In genomic region chr2:100882645-100883613, GRCh38 we compare ENCODE assay signal across 1 cellular context.
TF ChIP-seq lines count a peak whose summit lies in the region.

No MANE protein-coding gene starts in this region.

TF ChIP-seq in HepG2, 621 proteins besides CTCF, POLR2A, EP300 and RAD21 (continued from another document and continues in another):
- TF ChIP-seq, protein P1, sequence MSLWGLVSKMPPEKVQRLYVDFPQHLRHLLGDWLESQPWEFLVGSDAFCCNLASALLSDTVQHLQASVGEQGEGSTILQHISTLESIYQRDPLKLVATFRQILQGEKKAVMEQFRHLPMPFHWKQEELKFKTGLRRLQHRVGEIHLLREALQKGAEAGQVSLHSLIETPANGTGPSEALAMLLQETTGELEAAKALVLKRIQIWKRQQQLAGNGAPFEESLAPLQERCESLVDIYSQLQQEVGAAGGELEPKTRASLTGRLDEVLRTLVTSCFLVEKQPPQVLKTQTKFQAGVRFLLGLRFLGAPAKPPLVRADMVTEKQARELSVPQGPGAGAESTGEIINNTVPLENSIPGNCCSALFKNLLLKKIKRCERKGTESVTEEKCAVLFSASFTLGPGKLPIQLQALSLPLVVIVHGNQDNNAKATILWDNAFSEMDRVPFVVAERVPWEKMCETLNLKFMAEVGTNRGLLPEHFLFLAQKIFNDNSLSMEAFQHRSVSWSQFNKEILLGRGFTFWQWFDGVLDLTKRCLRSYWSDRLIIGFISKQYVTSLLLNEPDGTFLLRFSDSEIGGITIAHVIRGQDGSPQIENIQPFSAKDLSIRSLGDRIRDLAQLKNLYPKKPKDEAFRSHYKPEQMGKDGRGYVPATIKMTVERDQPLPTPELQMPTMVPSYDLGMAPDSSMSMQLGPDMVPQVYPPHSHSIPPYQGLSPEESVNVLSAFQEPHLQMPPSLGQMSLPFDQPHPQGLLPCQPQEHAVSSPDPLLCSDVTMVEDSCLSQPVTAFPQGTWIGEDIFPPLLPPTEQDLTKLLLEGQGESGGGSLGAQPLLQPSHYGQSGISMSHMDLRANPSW (CRISPR knock-in tag; IDR thresholded peaks at IDR 0.05; ENCODE audit: borderline replicate concordance) = no peak
- TF ChIP-seq SP4 (CRISPR knock-in tag; IDR thresholded peaks at IDR 0.05) (no peak), IRF2 (CRISPR knock-in tag; IDR thresholded peaks at IDR 0.05) (peak; percentile 77; the same call in 1 of the 2 replicates), ZNF687 (CRISPR knock-in tag; IDR thresholded peaks at IDR 0.05) (peak; percentile 59; the same call in 1 of the 2 replicates), TBX3 (IDR thresholded peaks at IDR 0.05; ENCODE audit: borderline replicate concordance) (peak; percentile 65; the same call in 1 of the 2 replicates), ZSCAN25 (CRISPR knock-in tag; IDR thresholded peaks at IDR 0.05) (no peak), ZNF33A (CRISPR knock-in tag; IDR thresholded peaks at IDR 0.05; ENCODE audit: borderline replicate concordance) (no peak), BORCS8-MEF2B (CRISPR knock-in tag; IDR thresholded peaks at IDR 0.05) (0 out of 2 replicates have a peak, but pooled peaks have one; percentile 47), CHD2 (IDR thresholded peaks at IDR 0.05; ENCODE audit: low read depth, low read length) (no peak), MXD1 (CRISPR knock-in tag; IDR thresholded peaks at IDR 0.05) (0 out of 2 replicates have a peak, but pooled peaks have one; percentile 33), ZNF652 (CRISPR knock-in tag; IDR thresholded peaks at IDR 0.05; ENCODE audit: borderline replicate concordance, low read depth) (no peak), NFE2L1 (CRISPR knock-in tag; IDR thresholded peaks at IDR 0.05; ENCODE audit: borderline replicate concordance) (no peak), TAF15 (IDR thresholded peaks at IDR 0.05; ENCODE audit: low read depth, low read length, poor library complexity, severe bottlenecking) (no peak), POLR2G (IDR thresholded peaks at IDR 0.05; ENCODE audit: low read depth, low read length) (peak; percentile 33; the same call in 1 of the 2 replicates), HOXA5 (CRISPR knock-in tag; IDR thresholded peaks at IDR 0.05) (no peak), ZSCAN22 (CRISPR knock-in tag; IDR thresholded peaks at IDR 0.05) (no peak), KLF6 (CRISPR knock-in tag; IDR thresholded peaks at IDR 0.05) (peak; percentile 29; the same call in 1 of the 2 replicates), TEAD2 (CRISPR knock-in tag; IDR thresholded peaks at IDR 0.05) (no peak), MXI1 (IDR thresholded peaks at IDR 0.05; ENCODE audit: borderline replicate concordance, low read depth, low read length) (peak; percentile 69; the same call in 1 of the 3 replicates), ZSCAN29 (CRISPR knock-in tag; conservative IDR thresholded peaks at IDR 0.05) (no peak), TARDBP (CRISPR knock-in tag; IDR thresholded peaks at IDR 0.05) (peak; percentile 88; the same call in 1 of the 2 replicates), CENPT (CRISPR knock-in tag; IDR thresholded peaks at IDR 0.05; ENCODE audit: low read depth) (0 out of 2 replicates have a peak, but pooled peaks have one; percentile 44), ZNF572 (CRISPR knock-in tag; IDR thresholded peaks at IDR 0.05) (no peak), ZMAT3 (CRISPR knock-in tag; conservative IDR thresholded peaks at IDR 0.05) (no peak), SMAD3 (CRISPR knock-in tag; IDR thresholded peaks at IDR 0.05) (peak; percentile 94), IRF9 (CRISPR knock-in tag; IDR thresholded peaks at IDR 0.05; ENCODE audit: borderline replicate concordance) (no peak; the same call in 1 of the 2 replicates), ZNF562 (CRISPR knock-in tag; IDR thresholded peaks at IDR 0.05; ENCODE audit: borderline replicate concordance) (no peak), ZNF10 (CRISPR knock-in tag; IDR thresholded peaks at IDR 0.05; ENCODE audit: borderline replicate concordance, low read depth) (no peak), ZNF335 (CRISPR knock-in tag; IDR thresholded peaks at IDR 0.05) (0 out of 2 replicates have a peak, but pooled peaks have one; percentile 54), XRCC5 (optimal IDR thresholded peaks at IDR 0.05; ENCODE audit: low read length) (no peak), NFIC (IDR thresholded peaks at IDR 0.05; ENCODE audit: low read length) (peak; percentile 88; the same call in 1 of the 2 replicates), ZNF101 (CRISPR knock-in tag; IDR thresholded peaks at IDR 0.05; ENCODE audit: borderline replicate concordance, low read depth) (no peak), ZNF607 (CRISPR knock-in tag; IDR thresholded peaks at IDR 0.05; ENCODE audit: borderline replicate concordance) (no peak), MAFF (IDR thresholded peaks at IDR 0.05; ENCODE audit: low read depth, low read length) (peak; percentile 77), ZBTB4 (CRISPR knock-in tag; IDR thresholded peaks at IDR 0.05; ENCODE audit: borderline replicate concordance) (peak; percentile 19; the same call in 1 of the 2 replicates), SMAD9 (CRISPR knock-in tag; IDR thresholded peaks at IDR 0.05) (no peak), RFXANK (CRISPR knock-in tag; IDR thresholded peaks at IDR 0.05) (no peak), KLF13 (CRISPR knock-in tag; IDR thresholded peaks at IDR 0.05) (no peak), MAFK (conservative IDR thresholded peaks at IDR 0.05 in 1 of 2, IDR thresholded peaks at IDR 0.05 in 1 of 2; ENCODE audit: low read length in 2 of 2) (peak; percentile 65 to 90), ZNF703 (CRISPR knock-in tag; IDR thresholded peaks at IDR 0.05; ENCODE audit: borderline replicate concordance) (0 out of 2 replicates have a peak, but pooled peaks have one; percentile 26), HMG20B (CRISPR knock-in tag; conservative IDR thresholded peaks at IDR 0.05) (peak; percentile 71), HMGA1 (CRISPR knock-in tag; conservative IDR thresholded peaks at IDR 0.05) (no peak), CAMTA2 (CRISPR knock-in tag; IDR thresholded peaks at IDR 0.05; ENCODE audit: borderline replicate concordance) (no peak), POGZ (CRISPR knock-in tag; IDR thresholded peaks at IDR 0.05) (peak; percentile 71; the same call in 1 of the 2 replicates)
- TF ChIP-seq, protein P2, sequence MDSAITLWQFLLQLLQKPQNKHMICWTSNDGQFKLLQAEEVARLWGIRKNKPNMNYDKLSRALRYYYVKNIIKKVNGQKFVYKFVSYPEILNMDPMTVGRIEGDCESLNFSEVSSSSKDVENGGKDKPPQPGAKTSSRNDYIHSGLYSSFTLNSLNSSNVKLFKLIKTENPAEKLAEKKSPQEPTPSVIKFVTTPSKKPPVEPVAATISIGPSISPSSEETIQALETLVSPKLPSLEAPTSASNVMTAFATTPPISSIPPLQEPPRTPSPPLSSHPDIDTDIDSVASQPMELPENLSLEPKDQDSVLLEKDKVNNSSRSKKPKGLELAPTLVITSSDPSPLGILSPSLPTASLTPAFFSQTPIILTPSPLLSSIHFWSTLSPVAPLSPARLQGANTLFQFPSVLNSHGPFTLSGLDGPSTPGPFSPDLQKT (CRISPR knock-in tag; IDR thresholded peaks at IDR 0.05; ENCODE audit: borderline replicate concordance) = no peak
- TF ChIP-seq, protein P3, sequence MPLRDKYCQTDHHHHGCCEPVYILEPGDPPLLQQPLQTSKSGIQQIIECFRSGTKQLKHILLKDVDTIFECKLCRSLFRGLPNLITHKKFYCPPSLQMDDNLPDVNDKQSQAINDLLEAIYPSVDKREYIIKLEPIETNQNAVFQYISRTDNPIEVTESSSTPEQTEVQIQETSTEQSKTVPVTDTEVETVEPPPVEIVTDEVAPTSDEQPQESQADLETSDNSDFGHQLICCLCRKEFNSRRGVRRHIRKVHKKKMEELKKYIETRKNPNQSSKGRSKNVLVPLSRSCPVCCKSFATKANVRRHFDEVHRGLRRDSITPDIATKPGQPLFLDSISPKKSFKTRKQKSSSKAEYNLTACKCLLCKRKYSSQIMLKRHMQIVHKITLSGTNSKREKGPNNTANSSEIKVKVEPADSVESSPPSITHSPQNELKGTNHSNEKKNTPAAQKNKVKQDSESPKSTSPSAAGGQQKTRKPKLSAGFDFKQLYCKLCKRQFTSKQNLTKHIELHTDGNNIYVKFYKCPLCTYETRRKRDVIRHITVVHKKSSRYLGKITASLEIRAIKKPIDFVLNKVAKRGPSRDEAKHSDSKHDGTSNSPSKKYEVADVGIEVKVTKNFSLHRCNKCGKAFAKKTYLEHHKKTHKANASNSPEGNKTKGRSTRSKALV (CRISPR knock-in tag; IDR thresholded peaks at IDR 0.05) = no peak; the same call in 1 of the 2 replicates
- TF ChIP-seq, protein P4, sequence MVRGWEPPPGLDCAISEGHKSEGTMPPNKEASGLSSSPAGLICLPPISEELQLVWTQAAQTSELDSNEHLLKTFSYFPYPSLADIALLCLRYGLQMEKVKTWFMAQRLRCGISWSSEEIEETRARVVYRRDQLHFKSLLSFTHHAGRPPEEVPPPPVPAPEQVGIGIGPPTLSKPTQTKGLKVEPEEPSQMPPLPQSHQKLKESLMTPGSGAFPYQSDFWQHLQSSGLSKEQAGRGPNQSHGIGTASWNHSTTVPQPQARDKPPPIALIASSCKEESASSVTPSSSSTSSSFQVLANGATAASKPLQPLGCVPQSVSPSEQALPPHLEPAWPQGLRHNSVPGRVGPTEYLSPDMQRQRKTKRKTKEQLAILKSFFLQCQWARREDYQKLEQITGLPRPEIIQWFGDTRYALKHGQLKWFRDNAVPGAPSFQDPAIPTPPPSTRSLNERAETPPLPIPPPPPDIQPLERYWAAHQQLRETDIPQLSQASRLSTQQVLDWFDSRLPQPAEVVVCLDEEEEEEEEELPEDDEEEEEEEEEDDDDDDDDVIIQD (CRISPR knock-in tag; IDR thresholded peaks at IDR 0.05; ENCODE audit: low read depth) = peak; percentile 87
- TF ChIP-seq, protein P5, sequence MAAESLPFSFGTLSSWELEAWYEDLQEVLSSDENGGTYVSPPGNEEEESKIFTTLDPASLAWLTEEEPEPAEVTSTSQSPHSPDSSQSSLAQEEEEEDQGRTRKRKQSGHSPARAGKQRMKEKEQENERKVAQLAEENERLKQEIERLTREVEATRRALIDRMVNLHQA (CRISPR knock-in tag; IDR thresholded peaks at IDR 0.05) = no peak
